1 cellular context compared by ENCODE assay signal in genomic region chr9:128829477-128830251, GRCh38.
TF ChIP-seq lines count a peak whose summit lies in the region.

SPOUT1 (minus strand) TSS chr9:128829794; CDS start chr9:128829780, 14 bp downstream.

TF ChIP-seq in K562, 482 proteins besides CTCF, POLR2A, EP300 and RAD21 (continued from another document and continues in another):
- TF ChIP-seq ZBTB9 (CRISPR knock-in tag; IDR thresholded peaks at IDR 0.05) (no peak), NR2C2 (CRISPR knock-in tag; IDR thresholded peaks at IDR 0.05) (no peak), NR2C2 (tag; IDR thresholded peaks at IDR 0.05) (no peak), ZNF668 (CRISPR knock-in tag; IDR thresholded peaks at IDR 0.05) (no peak), CXXC5 (CRISPR knock-in tag; IDR thresholded peaks at IDR 0.05) (peak; percentile 82), PATZ1 (CRISPR knock-in tag; IDR thresholded peaks at IDR 0.05; ENCODE audit: borderline replicate concordance) (no peak), THRAP3 (IDR thresholded peaks at IDR 0.05; ENCODE audit: borderline replicate concordance) (no peak), NFE2 (IDR thresholded peaks at IDR 0.05; ENCODE audit: low read depth) (no peak), TBL1XR1 (IDR thresholded peaks at IDR 0.05; ENCODE audit: low read length in 2 of 2) (no peak), ZNF121 (CRISPR knock-in tag; conservative IDR thresholded peaks at IDR 0.05) (peak; percentile 60), SAFB (IDR thresholded peaks at IDR 0.05; ENCODE audit: borderline replicate concordance, low read depth, low read length) (no peak), TGIF2 (CRISPR knock-in tag; IDR thresholded peaks at IDR 0.05) (no peak), FOXA3 (CRISPR knock-in tag; conservative IDR thresholded peaks at IDR 0.05 in 1 of 2, IDR thresholded peaks at IDR 0.05 in 1 of 2) (no peak), HDAC3 (IDR thresholded peaks at IDR 0.05; ENCODE audit: borderline replicate concordance, partially characterized antibody) (no peak), USF2 (CRISPR knock-in tag; IDR thresholded peaks at IDR 0.05) (0 out of 2 replicates have a peak, but pooled peaks have one; percentile 27), JUNB (CRISPR knock-in tag; conservative IDR thresholded peaks at IDR 0.05) (no peak), FOXP1 (CRISPR knock-in tag; IDR thresholded peaks at IDR 0.05) (no peak), ZNF512 (tag; IDR thresholded peaks at IDR 0.05) (no peak), ZNF184 (CRISPR knock-in tag; IDR thresholded peaks at IDR 0.05) (no peak), ZBTB40 (IDR thresholded peaks at IDR 0.05) (peak; percentile 79), ZBTB40 (CRISPR knock-in tag; IDR thresholded peaks at IDR 0.05) (no peak), STAG1 (CRISPR knock-in tag; IDR thresholded peaks at IDR 0.05; ENCODE audit: borderline replicate concordance) (no peak), BRF2 (IDR thresholded peaks at IDR 0.05; ENCODE audit: borderline replicate concordance, insufficient read depth, insufficient read length) (no peak), TFE3 (CRISPR knock-in tag; IDR thresholded peaks at IDR 0.05) (no peak), TBP (optimal IDR thresholded peaks at IDR 0.05; ENCODE audit: low read depth, low read length) (peak; percentile 72), TCF3 (CRISPR knock-in tag; IDR thresholded peaks at IDR 0.05) (no peak), ZBTB7A (IDR thresholded peaks at IDR 0.05; ENCODE audit: borderline replicate concordance, control insufficient read depth, low read depth, low read length) (peak; percentile 22; the same call in 1 of the 2 replicates), ATF4 (CRISPR knock-in tag; IDR thresholded peaks at IDR 0.05) (no peak), NR3C1 (CRISPR knock-in tag; IDR thresholded peaks at IDR 0.05) (0 out of 2 replicates have a peak, but pooled peaks have one; percentile 33), RUNX1 (IDR thresholded peaks at IDR 0.05; ENCODE audit: low read depth) (no peak), KAT2B (IDR thresholded peaks at IDR 0.05; ENCODE audit: low read depth, low read length) (no peak), MCM5 (IDR thresholded peaks at IDR 0.05; ENCODE audit: low read depth) (no peak), VEZF1 (CRISPR knock-in tag; IDR thresholded peaks at IDR 0.05) (no peak), HMBOX1 (IDR thresholded peaks at IDR 0.05) (no peak), SAP30 (IDR thresholded peaks at IDR 0.05; ENCODE audit: borderline replicate concordance, insufficient read depth, low read depth, low read length, poor library complexity, severe bottlenecking) (peak; percentile 92), ZNF274 (IDR thresholded peaks at IDR 0.05; ENCODE audit: borderline replicate concordance, low read depth, low read length) (no peak)
